Comparison of ENCODE assay signal across 8 cellular contexts in genomic region chr3:14651440-14652251, GRCh38. TPM values are rescaled to one million over a fixed set of nuclear protein-coding genes. Genes with fewer than 3 reads are reported as not detected.
DNase-seq lines count a peak whose midpoint lies in the region; ATAC-seq, FAIRE-seq and TF ChIP-seq lines count a peak whose summit lies in the region.

TSS of gene CCDC174 (plus strand) at chr3:14651762. CDS start at chr3:14651837, 75 bp downstream.

- DNase-seq in GM12864 (ENCODE audit: low read depth): peak; percentile 100
- DNase-seq in NCI-H1417 (lab: John Stamatoyannopoulos, UW): peak; percentile 96 to 99 (median 96)
- DNase-seq in SW 1271 (lab: John Stamatoyannopoulos, UW): peak; percentile 99 to 100
- peak; percentile 84 for DNase-seq in activated naive CD8-positive, alpha-beta T cell treated with anti-CD3 and anti-CD28 coated beads, Interleukin-2, amount 50 U/mL, for 16 hours (ENCODE audit: low read depth, low spot score)
- DNase-seq in Right ventricle myocardium superior: peak; percentile 92
- peak; percentile 86 to 99 (median 95) for DNase-seq in pancreas
- DNase-seq in tibial artery: peak; percentile 96 to 98

- no peaks in the 10 kb centered on the region for H3K9me3 ChIP-seq in pancreas
- H3K9me3 ChIP-seq in tibial artery: no peaks in the 10 kb centered on the region

- H3K27ac ChIP-seq in pancreas: peak within 1 kb of the TSS; percentile 58 to 87 (median 81)
- peak within 1 kb of the TSS; percentile 85 to 94 for H3K27ac ChIP-seq in tibial artery

- peak; percentile 97 for FAIRE-seq in pancreas (lab: Jason Lieb, UNC)

- ATAC-seq in HG02759 (IDR thresholded peaks at IDR 0.05; ENCODE audit: unreplicated experiment): peak; percentile 98
- peak; percentile 98 for ATAC-seq in Right ventricle myocardium superior (ENCODE audit: poor library complexity)
- peak; percentile 96 to 99 (median 98) for ATAC-seq in pancreas

- peaks cover 31 to 39% (median 35%) of the 10 kb centered on the region in 3 donors for H3K4me1 ChIP-seq in pancreas
- H3K4me1 ChIP-seq in tibial artery: peaks cover 0 to 28% (median 19%) of the 10 kb centered on the region in 4 donors

- H3K36me3 ChIP-seq in pancreas: peaks cover 0 to 16% (median 8%) of the 10 kb centered on the region in 3 donors
- peaks cover 17 to 19% (median 18%) of the 10 kb centered on the region in 3 donors for H3K36me3 ChIP-seq in tibial artery

- no peaks in the 10 kb centered on the region for H3K27me3 ChIP-seq in pancreas
- H3K27me3 ChIP-seq in tibial artery: no peaks in the 10 kb centered on the region

- WGBS in pancreas, 2 donors: 0% methylated on average over 47 of the region's 47 CpGs

- H3K4me3 ChIP-seq in GM12864 (ENCODE audit: low read depth, low read length): peak within 1 kb of the TSS; percentile 78
- peak within 1 kb of the TSS; percentile 73 to 95 (median 78) for H3K4me3 ChIP-seq in pancreas
- peak within 1 kb of the TSS; percentile 64 to 85 for H3K4me3 ChIP-seq in tibial artery

- TF ChIP-seq CTCF in GM12864 (IDR thresholded peaks at IDR 0.05; ENCODE audit: low read depth, low read length, missing control alignments) (no peak), pancreas (IDR thresholded peaks at IDR 0.05) (no peak), tibial artery (IDR thresholded peaks at IDR 0.05) (no peak)

- intact Hi-C loops in Right ventricle myocardium superior (cut with DNase I) (no loop called here), pancreas (cut with DNase I) (no loop called here), tibial artery (cut with DNase I; ENCODE audit: low total_unique reads) (loop anchor here (10.0 kb wide), 1 partner anchor 387 kb away; no protein-coding TSS in a partner anchor)

RNA-seq across cellular contexts. Expression of gene CCDC174, which starts in this region (rescaled TPM):
- total RNA-seq in Right ventricle myocardium superior (12.6 TPM), pancreas (10 to 100 TPM in 3 of 6 donors, 1 to 10 TPM in 3; 7.2 to 13.7 (median 11.0) TPM)
- 10 to 100 TPM; 12.9 to 18.1 TPM for polyA plus RNA-seq in pancreas

Comparison
In these comparisons a context has a peak if more than half of its experiments do, and no peak if none do; other contexts are left out.
1. Peak in every context shown above with its lines: DNase-seq, ATAC-seq, H3K4me3 ChIP-seq and H3K27ac ChIP-seq.